Comparison of ENCODE assay signal across 1 cellular context in genomic region chr3:10468611-10469354, GRCh38.
TF ChIP-seq lines count a peak whose summit lies in the region.

No MANE protein-coding gene starts in this region.

TF ChIP-seq in SK-N-SH treated with all-trans-retinoic acid at 6 μM for 48 hours, 23 proteins besides CTCF, POLR2A, EP300 and RAD21 (continued from another document):
- TF ChIP-seq PATZ1 (CRISPR knock-in tag; IDR thresholded peaks at IDR 0.05; ENCODE audit: borderline replicate concordance) (no peak), OSR1 (CRISPR knock-in tag; IDR thresholded peaks at IDR 0.05) (no peak), CSRNP3 (CRISPR knock-in tag; IDR thresholded peaks at IDR 0.05) (no peak), TOX (CRISPR knock-in tag; IDR thresholded peaks at IDR 0.05; ENCODE audit: borderline replicate concordance) (no peak), ZC3H10 (CRISPR knock-in tag; IDR thresholded peaks at IDR 0.05) (no peak), ZFP30 (CRISPR knock-in tag; IDR thresholded peaks at IDR 0.05) (no peak), TCF4 (CRISPR knock-in tag; IDR thresholded peaks at IDR 0.05; ENCODE audit: borderline replicate concordance) (no peak), RARB (CRISPR knock-in tag; IDR thresholded peaks at IDR 0.05) (no peak), PPARA (CRISPR knock-in tag; IDR thresholded peaks at IDR 0.05; ENCODE audit: borderline replicate concordance) (no peak)
